Comparison of ENCODE assay signal across 2 cellular contexts in the genomic region with DNA sequence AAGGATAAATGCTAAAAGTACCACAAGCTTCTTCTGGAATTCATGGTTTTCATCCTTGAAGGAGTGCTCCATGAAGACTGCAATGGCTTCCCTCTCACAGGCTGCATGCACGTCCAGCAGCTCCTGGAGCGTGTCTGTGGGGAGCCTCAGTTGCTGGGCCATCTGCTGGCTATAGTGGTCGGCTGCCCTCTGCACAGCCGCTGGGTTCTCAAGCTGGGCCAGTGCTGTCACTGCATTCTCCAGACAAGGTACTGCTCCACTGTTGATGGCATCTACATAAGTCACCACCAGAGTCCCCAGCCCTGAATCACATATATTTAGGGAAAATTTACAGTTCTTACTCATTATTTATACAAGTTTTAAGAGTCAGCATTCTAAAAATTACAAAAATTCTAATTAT.
TF ChIP-seq lines count a peak whose summit lies in the region.

No MANE protein-coding gene starts in this region.

TF ChIP-seq in HCT116, 20 proteins besides CTCF, POLR2A, EP300 and RAD21:
- TF ChIP-seq, protein P1, sequence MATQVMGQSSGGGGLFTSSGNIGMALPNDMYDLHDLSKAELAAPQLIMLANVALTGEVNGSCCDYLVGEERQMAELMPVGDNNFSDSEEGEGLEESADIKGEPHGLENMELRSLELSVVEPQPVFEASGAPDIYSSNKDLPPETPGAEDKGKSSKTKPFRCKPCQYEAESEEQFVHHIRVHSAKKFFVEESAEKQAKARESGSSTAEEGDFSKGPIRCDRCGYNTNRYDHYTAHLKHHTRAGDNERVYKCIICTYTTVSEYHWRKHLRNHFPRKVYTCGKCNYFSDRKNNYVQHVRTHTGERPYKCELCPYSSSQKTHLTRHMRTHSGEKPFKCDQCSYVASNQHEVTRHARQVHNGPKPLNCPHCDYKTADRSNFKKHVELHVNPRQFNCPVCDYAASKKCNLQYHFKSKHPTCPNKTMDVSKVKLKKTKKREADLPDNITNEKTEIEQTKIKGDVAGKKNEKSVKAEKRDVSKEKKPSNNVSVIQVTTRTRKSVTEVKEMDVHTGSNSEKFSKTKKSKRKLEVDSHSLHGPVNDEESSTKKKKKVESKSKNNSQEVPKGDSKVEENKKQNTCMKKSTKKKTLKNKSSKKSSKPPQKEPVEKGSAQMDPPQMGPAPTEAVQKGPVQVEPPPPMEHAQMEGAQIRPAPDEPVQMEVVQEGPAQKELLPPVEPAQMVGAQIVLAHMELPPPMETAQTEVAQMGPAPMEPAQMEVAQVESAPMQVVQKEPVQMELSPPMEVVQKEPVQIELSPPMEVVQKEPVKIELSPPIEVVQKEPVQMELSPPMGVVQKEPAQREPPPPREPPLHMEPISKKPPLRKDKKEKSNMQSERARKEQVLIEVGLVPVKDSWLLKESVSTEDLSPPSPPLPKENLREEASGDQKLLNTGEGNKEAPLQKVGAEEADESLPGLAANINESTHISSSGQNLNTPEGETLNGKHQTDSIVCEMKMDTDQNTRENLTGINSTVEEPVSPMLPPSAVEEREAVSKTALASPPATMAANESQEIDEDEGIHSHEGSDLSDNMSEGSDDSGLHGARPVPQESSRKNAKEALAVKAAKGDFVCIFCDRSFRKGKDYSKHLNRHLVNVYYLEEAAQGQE (IDR thresholded peaks at IDR 0.05; ENCODE audit: low read depth): no peak
- TF ChIP-seq JUND (IDR thresholded peaks at IDR 0.05): no peak
- TF ChIP-seq ZNF274 (IDR thresholded peaks at IDR 0.05; ENCODE audit: low read depth, low read length): no peak
- no peak for TF ChIP-seq SIN3A (IDR thresholded peaks at IDR 0.05; ENCODE audit: low read depth)
- no peak for TF ChIP-seq SP1 (IDR thresholded peaks at IDR 0.05; ENCODE audit: low read depth)
- TF ChIP-seq ELF1 (IDR thresholded peaks at IDR 0.05; ENCODE audit: borderline replicate concordance, low read depth): no peak
- TF ChIP-seq, protein P2, sequence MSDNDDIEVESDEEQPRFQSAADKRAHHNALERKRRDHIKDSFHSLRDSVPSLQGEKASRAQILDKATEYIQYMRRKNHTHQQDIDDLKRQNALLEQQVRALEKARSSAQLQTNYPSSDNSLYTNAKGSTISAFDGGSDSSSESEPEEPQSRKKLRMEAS (IDR thresholded peaks at IDR 0.05): no peak
- TF ChIP-seq EGR1 (IDR thresholded peaks at IDR 0.05; ENCODE audit: low read depth): no peak
- no peak for TF ChIP-seq CEBPB (IDR thresholded peaks at IDR 0.05; ENCODE audit: low read depth)
- no peak for TF ChIP-seq YY1 (IDR thresholded peaks at IDR 0.05; ENCODE audit: extremely low read depth, insufficient replicate concordance, low read depth, low read length)

TF ChIP-seq in WTC11, 78 proteins besides CTCF, POLR2A, EP300 and RAD21:
- TF ChIP-seq, protein P3, sequence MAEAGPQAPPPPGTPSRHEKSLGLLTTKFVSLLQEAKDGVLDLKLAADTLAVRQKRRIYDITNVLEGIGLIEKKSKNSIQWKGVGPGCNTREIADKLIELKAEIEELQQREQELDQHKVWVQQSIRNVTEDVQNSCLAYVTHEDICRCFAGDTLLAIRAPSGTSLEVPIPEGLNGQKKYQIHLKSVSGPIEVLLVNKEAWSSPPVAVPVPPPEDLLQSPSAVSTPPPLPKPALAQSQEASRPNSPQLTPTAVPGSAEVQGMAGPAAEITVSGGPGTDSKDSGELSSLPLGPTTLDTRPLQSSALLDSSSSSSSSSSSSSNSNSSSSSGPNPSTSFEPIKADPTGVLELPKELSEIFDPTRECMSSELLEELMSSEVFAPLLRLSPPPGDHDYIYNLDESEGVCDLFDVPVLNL (CRISPR knock-in tag; IDR thresholded peaks at IDR 0.05; ENCODE audit: borderline replicate concordance, low read depth): no peak
- TF ChIP-seq, protein P4, sequence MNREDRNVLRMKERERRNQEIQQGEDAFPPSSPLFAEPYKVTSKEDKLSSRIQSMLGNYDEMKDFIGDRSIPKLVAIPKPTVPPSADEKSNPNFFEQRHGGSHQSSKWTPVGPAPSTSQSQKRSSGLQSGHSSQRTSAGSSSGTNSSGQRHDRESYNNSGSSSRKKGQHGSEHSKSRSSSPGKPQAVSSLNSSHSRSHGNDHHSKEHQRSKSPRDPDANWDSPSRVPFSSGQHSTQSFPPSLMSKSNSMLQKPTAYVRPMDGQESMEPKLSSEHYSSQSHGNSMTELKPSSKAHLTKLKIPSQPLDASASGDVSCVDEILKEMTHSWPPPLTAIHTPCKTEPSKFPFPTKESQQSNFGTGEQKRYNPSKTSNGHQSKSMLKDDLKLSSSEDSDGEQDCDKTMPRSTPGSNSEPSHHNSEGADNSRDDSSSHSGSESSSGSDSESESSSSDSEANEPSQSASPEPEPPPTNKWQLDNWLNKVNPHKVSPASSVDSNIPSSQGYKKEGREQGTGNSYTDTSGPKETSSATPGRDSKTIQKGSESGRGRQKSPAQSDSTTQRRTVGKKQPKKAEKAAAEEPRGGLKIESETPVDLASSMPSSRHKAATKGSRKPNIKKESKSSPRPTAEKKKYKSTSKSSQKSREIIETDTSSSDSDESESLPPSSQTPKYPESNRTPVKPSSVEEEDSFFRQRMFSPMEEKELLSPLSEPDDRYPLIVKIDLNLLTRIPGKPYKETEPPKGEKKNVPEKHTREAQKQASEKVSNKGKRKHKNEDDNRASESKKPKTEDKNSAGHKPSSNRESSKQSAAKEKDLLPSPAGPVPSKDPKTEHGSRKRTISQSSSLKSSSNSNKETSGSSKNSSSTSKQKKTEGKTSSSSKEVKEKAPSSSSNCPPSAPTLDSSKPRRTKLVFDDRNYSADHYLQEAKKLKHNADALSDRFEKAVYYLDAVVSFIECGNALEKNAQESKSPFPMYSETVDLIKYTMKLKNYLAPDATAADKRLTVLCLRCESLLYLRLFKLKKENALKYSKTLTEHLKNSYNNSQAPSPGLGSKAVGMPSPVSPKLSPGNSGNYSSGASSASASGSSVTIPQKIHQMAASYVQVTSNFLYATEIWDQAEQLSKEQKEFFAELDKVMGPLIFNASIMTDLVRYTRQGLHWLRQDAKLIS (CRISPR knock-in tag; IDR thresholded peaks at IDR 0.05; ENCODE audit: borderline replicate concordance): no peak
- TF ChIP-seq GRHL2 (CRISPR knock-in tag; IDR thresholded peaks at IDR 0.05; ENCODE audit: insufficient replicate concordance, severe bottlenecking) (no peak), ZNF317 (CRISPR knock-in tag; IDR thresholded peaks at IDR 0.05; ENCODE audit: borderline replicate concordance, low read depth) (peak; percentile 68; the same call in 1 of the 2 replicates), NR3C1 (CRISPR knock-in tag; conservative IDR thresholded peaks at IDR 0.05; ENCODE audit: low read depth) (no peak), NFATC4 (CRISPR knock-in tag; IDR thresholded peaks at IDR 0.05) (no peak), ESRRA (CRISPR knock-in tag; IDR thresholded peaks at IDR 0.05; ENCODE audit: borderline replicate concordance) (no peak), SMAD3 (CRISPR knock-in tag; IDR thresholded peaks at IDR 0.05; ENCODE audit: borderline replicate concordance) (no peak)
- TF ChIP-seq, protein P5, sequence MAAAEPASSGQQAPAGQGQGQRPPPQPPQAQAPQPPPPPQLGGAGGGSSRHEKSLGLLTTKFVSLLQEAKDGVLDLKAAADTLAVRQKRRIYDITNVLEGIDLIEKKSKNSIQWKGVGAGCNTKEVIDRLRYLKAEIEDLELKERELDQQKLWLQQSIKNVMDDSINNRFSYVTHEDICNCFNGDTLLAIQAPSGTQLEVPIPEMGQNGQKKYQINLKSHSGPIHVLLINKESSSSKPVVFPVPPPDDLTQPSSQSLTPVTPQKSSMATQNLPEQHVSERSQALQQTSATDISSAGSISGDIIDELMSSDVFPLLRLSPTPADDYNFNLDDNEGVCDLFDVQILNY (CRISPR knock-in tag; IDR thresholded peaks at IDR 0.05): no peak
